Comparison of ENCODE assay signal across 21 cellular contexts in the genomic region with DNA sequence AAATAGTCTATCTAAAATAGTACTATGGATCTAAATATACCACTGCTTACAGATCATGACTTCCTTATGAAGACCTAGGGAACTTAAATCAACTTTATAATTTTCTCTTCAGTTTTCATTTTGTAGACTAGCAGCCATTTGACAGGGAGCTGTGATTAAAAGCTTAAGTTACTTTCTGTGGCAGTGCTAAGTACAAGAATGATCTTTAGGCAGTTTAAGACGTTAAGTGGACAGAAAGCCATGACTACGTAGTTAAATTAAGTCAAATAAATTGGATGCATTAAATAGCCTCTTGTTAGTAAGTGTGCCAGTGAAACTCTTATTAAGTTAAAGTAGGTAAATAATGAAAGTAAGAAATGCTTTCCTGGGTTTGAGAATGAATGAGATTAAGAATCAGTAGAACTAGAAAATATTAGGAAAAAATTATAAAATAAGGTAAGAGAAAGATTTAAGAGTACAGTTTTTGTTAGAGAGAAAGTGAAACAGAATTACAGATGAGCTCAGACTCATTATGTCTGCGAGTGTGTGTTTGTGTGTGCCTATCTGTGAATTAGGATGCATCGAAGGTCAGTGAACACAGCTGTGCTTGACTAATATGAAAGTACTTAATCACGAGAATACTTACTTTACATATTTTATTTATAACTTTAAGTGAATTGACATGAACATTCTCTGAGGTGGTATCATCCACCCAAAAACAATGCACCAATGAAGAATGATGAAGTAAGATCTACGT.
DNase-seq lines count a peak whose midpoint lies in the region; ATAC-seq, FAIRE-seq and TF ChIP-seq lines count a peak whose summit lies in the region.
"Had no signal": no experiment of that assay in that cellular context is flagged by ENCODE, and none has a peak within 500 bp of the region (broad histone marks: within the 10 kb centered on the region; RNA-seq: fewer than 3 reads in every experiment).

No MANE protein-coding gene starts in this region.

- no peak for ATAC-seq in K562
- no peak for ATAC-seq in gastroesophageal sphincter
- ATAC-seq in effector memory CD8-positive, alpha-beta T cell (replicated peaks), result no peak
- ATAC-seq: activated T-helper 17 cell treated with anti-CD3 and anti-CD28 coated beads, Interleukin-2, amount 50 U/mL, for 72 hours; gastrocnemius medialis; Panc1 had no signal

- TF ChIP-seq CTCF in DOHH2 (IDR thresholded peaks at IDR 0.05; ENCODE audit: low read depth, low read length, poor library complexity, severe bottlenecking) (no peak), HFFc6 (IDR thresholded peaks at IDR 0.05) (no peak), K562 (IDR thresholded peaks at IDR 0.05 in 2 of 3, conservative IDR thresholded peaks at IDR 0.05 in 1 of 3; ENCODE audit: insufficient read depth in 2 of 3, low read depth in 1 of 3, low read length in 3 of 3) (no peak), gastroesophageal sphincter (IDR thresholded peaks at IDR 0.05) (no peak)

- no peaks in the 10 kb centered on the region; the same call in 1 of the 2 replicates for H3K4me1 Mint-ChIP-seq in HFFc6 (ENCODE audit: low read depth)
- H3K4me1 Mint-ChIP-seq in effector memory CD8-positive, alpha-beta T cell (ENCODE audit: low read depth in 2 of 2), result no peaks in the 10 kb centered on the region
- H3K4me1 Mint-ChIP-seq in activated naive CD4-positive, alpha-beta T cell treated with anti-CD3 and anti-CD28 coated beads for 36 hours (ENCODE audit: low read depth), result no peaks in the 10 kb centered on the region
- H3K4me1 Mint-ChIP-seq: activated naive CD8-positive, alpha-beta T cell treated with anti-CD3 and anti-CD28 coated beads for 36 hours; activated T-helper 17 cell treated with anti-CD3 and anti-CD28 coated beads, Interleukin-2, amount 50 U/mL, for 72 hours; nephron had no signal

- POLR2A ChIA-PET in K562 (lab: Yijun Ruan, JAX), result no interaction called here

- no peak for FAIRE-seq in K562 (lab: Jason Lieb, UNC)
- FAIRE-seq: keratinocyte, urothelium cell line had no signal

- H3K27ac Mint-ChIP-seq in HFFc6, result no peak overlapping the region
- H3K27ac Mint-ChIP-seq in effector memory CD8-positive, alpha-beta T cell, result no peak overlapping the region
- no peak overlapping the region for H3K27ac Mint-ChIP-seq in activated naive CD4-positive, alpha-beta T cell treated with anti-CD3 and anti-CD28 coated beads for 36 hours
- H3K27ac Mint-ChIP-seq: activated naive CD8-positive, alpha-beta T cell treated with anti-CD3 and anti-CD28 coated beads for 36 hours; activated T-helper 17 cell treated with anti-CD3 and anti-CD28 coated beads, Interleukin-2, amount 50 U/mL, for 72 hours; nephron had no signal

- no peaks in the 10 kb centered on the region for H3K9me2 ChIP-seq in DOHH2 (replicated peaks; ENCODE audit: control insufficient read depth, low read length)

- in situ Hi-C loops in K562 (cut with MboI), result no loop called here

- BruUV-seq in K562 (replicated peaks; lab: Mats Ljungman, UMichigan), result no TSS peak

- no peak for TF ChIP-seq EP300 in K562 (IDR thresholded peaks at IDR 0.05; ENCODE audit: low read length)
- no peak for TF ChIP-seq EP300 in gastroesophageal sphincter (IDR thresholded peaks at IDR 0.05)

- peak overlapping the region; percentile 25; the same call in 1 of the 2 replicates for H3K4me3 Mint-ChIP-seq in HFFc6
- no peak overlapping the region for H3K4me3 Mint-ChIP-seq in effector memory CD8-positive, alpha-beta T cell
- H3K4me3 Mint-ChIP-seq in activated naive CD4-positive, alpha-beta T cell treated with anti-CD3 and anti-CD28 coated beads for 36 hours, result no peak overlapping the region
- H3K4me3 Mint-ChIP-seq: activated naive CD8-positive, alpha-beta T cell treated with anti-CD3 and anti-CD28 coated beads for 36 hours; activated T-helper 17 cell treated with anti-CD3 and anti-CD28 coated beads, Interleukin-2, amount 50 U/mL, for 72 hours; nephron had no signal

- H3K4me3 ChIP-seq in DOHH2 (ENCODE audit: low read length) (0 out of 2 replicates have a peak overlapping the region, but pooled peaks have one; percentile 20), K562 (no peak overlapping the region), gastroesophageal sphincter (no peak overlapping the region)
- H3K4me3 ChIP-seq: gastrocnemius medialis, SJSA1 had no signal

- H3K4me1 ChIP-seq in DOHH2 (ENCODE audit: control insufficient read depth, low read length) (peaks cover 11% of the 10 kb centered on the region), K562 (replicated peaks in 1 of 2; ENCODE audit: control insufficient read depth in 2 of 2, insufficient read depth in 2 of 2, low read length in 2 of 2) (no peaks in the 10 kb centered on the region), gastroesophageal sphincter (no peaks in the 10 kb centered on the region)
- H3K4me1 ChIP-seq: gastrocnemius medialis, SJSA1 had no signal

- H3K27me3 Mint-ChIP-seq in HFFc6 (ENCODE audit: insufficient read depth), result no peaks in the 10 kb centered on the region
- no peaks in the 10 kb centered on the region for H3K27me3 Mint-ChIP-seq in effector memory CD8-positive, alpha-beta T cell
- no peaks in the 10 kb centered on the region for H3K27me3 Mint-ChIP-seq in activated naive CD4-positive, alpha-beta T cell treated with anti-CD3 and anti-CD28 coated beads for 36 hours (ENCODE audit: low read depth)
- H3K27me3 Mint-ChIP-seq: activated naive CD8-positive, alpha-beta T cell treated with anti-CD3 and anti-CD28 coated beads for 36 hours; activated T-helper 17 cell treated with anti-CD3 and anti-CD28 coated beads, Interleukin-2, amount 50 U/mL, for 72 hours had no signal

- H4K20me1 ChIP-seq in DOHH2 (ENCODE audit: control insufficient read depth, insufficient read depth, low read depth, low read length) (no peaks in the 10 kb centered on the region), K562 (replicated peaks; ENCODE audit: control insufficient read depth, insufficient read depth, low read length) (no peaks in the 10 kb centered on the region)

- CTCF ChIA-PET in K562 (lab: Yijun Ruan, JAX; ENCODE audit: low intra/inter-chr PET ratio), result no interaction called here
- CTCF ChIA-PET in activated naive CD4-positive, alpha-beta T cell treated with anti-CD3 and anti-CD28 coated beads for 36 hours (lab: Charles Lee), result no interaction called here

- H3K4me2 ChIP-seq in DOHH2 (ENCODE audit: low read length) (peak overlapping the region; percentile 46), K562 (ENCODE audit: insufficient read depth, low read length) (no peak overlapping the region)

- H3K36me3 Mint-ChIP-seq in HFFc6 (ENCODE audit: low read depth), result no peaks in the 10 kb centered on the region
- no peaks in the 10 kb centered on the region for H3K36me3 Mint-ChIP-seq in effector memory CD8-positive, alpha-beta T cell (ENCODE audit: insufficient read depth)
- H3K36me3 Mint-ChIP-seq in activated naive CD4-positive, alpha-beta T cell treated with anti-CD3 and anti-CD28 coated beads for 36 hours (ENCODE audit: low read depth), result no peaks in the 10 kb centered on the region
- H3K36me3 Mint-ChIP-seq: activated naive CD8-positive, alpha-beta T cell treated with anti-CD3 and anti-CD28 coated beads for 36 hours had no signal

- H3K9me3 ChIP-seq in DOHH2 (ENCODE audit: control insufficient read depth, insufficient read depth, low read length) (no peaks in the 10 kb centered on the region), K562 (replicated peaks; ENCODE audit: control insufficient read depth, insufficient read depth, low read depth, low read length) (no peaks in the 10 kb centered on the region), gastroesophageal sphincter (no peaks in the 10 kb centered on the region)
- H3K9me3 ChIP-seq: gastrocnemius medialis, SJSA1 had no signal

- H3K36me3 ChIP-seq in DOHH2 (ENCODE audit: control insufficient read depth, low read length) (no peaks in the 10 kb centered on the region), K562 (ENCODE audit: control insufficient read depth, insufficient read depth, low read length) (no peaks in the 10 kb centered on the region), gastroesophageal sphincter (peaks cover 0 to 8% of the 10 kb centered on the region in 2 donors)
- H3K36me3 ChIP-seq: gastrocnemius medialis, SJSA1 had no signal

- H3K9me3 Mint-ChIP-seq in HFFc6, result no peaks in the 10 kb centered on the region
- H3K9me3 Mint-ChIP-seq in effector memory CD8-positive, alpha-beta T cell, result no peaks in the 10 kb centered on the region
- no peaks in the 10 kb centered on the region for H3K9me3 Mint-ChIP-seq in activated naive CD4-positive, alpha-beta T cell treated with anti-CD3 and anti-CD28 coated beads for 36 hours
- H3K9me3 Mint-ChIP-seq: activated naive CD8-positive, alpha-beta T cell treated with anti-CD3 and anti-CD28 coated beads for 36 hours; activated T-helper 17 cell treated with anti-CD3 and anti-CD28 coated beads, Interleukin-2, amount 50 U/mL, for 72 hours; nephron had no signal

- DNase-seq in HFFc6 (no peak), NCI-H69 (lab: John Stamatoyannopoulos, UW) (peak; percentile 24), K562 (ENCODE audit: extremely low read depth in 1 of 4, low spot score in 3 of 4) (no peak)
- DNase-seq in effector memory CD8-positive, alpha-beta T cell, result no peak
- DNase-seq in stimulated activated naive CD4-positive, alpha-beta T cell treated with Interleukin-2 at 50 U/mL for 16 hours (lab: John Stamatoyannopoulos, UW), result no peak
- no peak for DNase-seq in activated naive CD4-positive, alpha-beta T cell treated with anti-CD3 and anti-CD28 coated beads for 36 hours
- DNase-seq: activated CD4-positive, alpha-beta T cell treated with anti-CD3 and anti-CD28 coated beads, Interleukin-2, amount 50 U/mL, for 4 hours; activated CD8-positive, alpha-beta memory T cell treated with anti-CD3 and anti-CD28 coated beads, Interleukin-2, amount 50 U/mL, for 4 hours; activated naive CD8-positive, alpha-beta T cell treated with anti-CD3 and anti-CD28 coated beads for 36 hours; COR-L47; DND-41; gastrocnemius medialis; NCI-H1436 treated with DMSO at 0.1 percent for 48 hours had no signal

- no peaks in the 10 kb centered on the region for H3F3A ChIP-seq in DOHH2 (ENCODE audit: control insufficient read depth, insufficient read depth)

- TF ChIP-seq POLR2A in K562 (conservative IDR thresholded peaks at IDR 0.05) (no peak), gastroesophageal sphincter (IDR thresholded peaks at IDR 0.05) (no peak)

- H3K27ac ChIP-seq in DOHH2 (ENCODE audit: low read depth, low read length), result no peak overlapping the region
- H3K27ac ChIP-seq in K562 (ENCODE audit: extremely low read depth, low read depth, low read length), result no peak overlapping the region
- no peak overlapping the region for H3K27ac ChIP-seq in gastroesophageal sphincter
- H3K27ac ChIP-seq: gastrocnemius medialis, SJSA1 had no signal

- intact Hi-C loops in K562 (cut with micrococcal nuclease), result no loop called here
- intact Hi-C loops in activated naive CD4-positive, alpha-beta T cell treated with anti-CD3 and anti-CD28 coated beads for 36 hours (cut with micrococcal nuclease), result no loop called here

- H2AFZ ChIP-seq in K562 (ENCODE audit: low read depth, low read length), result peak overlapping the region; percentile 42; the same call in 1 of the 2 replicates

- H3K27me3 ChIP-seq in DOHH2 (ENCODE audit: control insufficient read depth, low read length) (no peaks in the 10 kb centered on the region), K562 (ENCODE audit: control insufficient read depth in 2 of 2, insufficient read depth in 2 of 2, low read length in 2 of 2) (no peaks in the 10 kb centered on the region), gastroesophageal sphincter (no peaks in the 10 kb centered on the region)
- H3K27me3 ChIP-seq: gastrocnemius medialis, SJSA1 had no signal

- H3K9me1 ChIP-seq in K562 (ENCODE audit: control insufficient read depth, insufficient read depth, low read length), result no peaks in the 10 kb centered on the region

- H3K9ac ChIP-seq in K562 (ENCODE audit: insufficient read depth in 1 of 2, low read depth in 2 of 2, low read length in 2 of 2), result no peak overlapping the region

- H3K79me2 ChIP-seq in DOHH2 (ENCODE audit: control insufficient read depth, low read length) (no peaks in the 10 kb centered on the region), K562 (ENCODE audit: control insufficient read depth, insufficient read depth, low read length) (no peaks in the 10 kb centered on the region)

- WGBS in K562 (ENCODE audit: insufficient coverage, low coverage, missing lambda C conversion rate), result under 1% methylated on average over 6 of the region's 6 CpGs
- WGBS in gastroesophageal sphincter (ENCODE audit: low coverage in 1 of 2), 2 donors, result 67 to 78% methylated on average over 6 of the region's 6 CpGs

- no peak for TF ChIP-seq RAD21 in K562 (CRISPR knock-in tag; conservative IDR thresholded peaks at IDR 0.05 in 1 of 2, IDR thresholded peaks at IDR 0.05 in 1 of 2)
